16 cellular contexts compared by ENCODE assay signal in the genomic region with DNA sequence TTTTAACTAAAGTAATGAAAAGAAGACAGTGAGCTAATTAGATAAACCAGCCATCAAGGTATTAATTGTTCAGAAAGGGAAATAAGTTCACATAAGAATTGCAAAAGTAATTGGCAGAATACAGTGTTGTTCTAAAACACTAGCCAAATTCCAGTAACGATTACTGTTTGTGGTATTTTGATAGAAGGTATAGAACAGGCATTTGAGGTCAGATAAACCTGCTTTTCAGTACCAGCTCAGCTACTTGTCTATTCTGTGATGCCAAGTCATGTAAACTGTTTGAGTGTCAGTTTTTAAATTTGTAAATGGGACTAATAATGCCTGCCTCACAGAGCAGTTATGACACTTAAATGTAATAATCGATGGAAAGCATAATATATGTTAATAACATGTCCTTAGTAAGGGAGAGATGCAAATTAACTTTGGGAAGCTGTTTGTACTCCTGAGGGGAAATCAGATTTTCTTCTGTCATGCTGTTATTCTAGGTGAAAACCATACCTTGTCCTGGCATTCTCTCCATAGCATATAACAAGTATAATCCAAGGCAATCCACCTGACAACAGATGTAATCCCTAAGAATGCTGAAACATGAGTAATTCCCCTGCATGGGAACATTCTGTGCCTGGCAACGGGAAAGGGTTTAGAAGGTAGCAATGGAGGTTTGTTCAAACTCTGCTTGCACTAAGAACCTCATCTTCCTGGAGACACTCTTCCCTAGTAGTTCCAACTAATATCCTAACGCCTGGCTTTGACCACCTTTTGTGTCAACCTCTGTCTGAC.
"Had no signal": no experiment of that assay in that cellular context is flagged by ENCODE, and none has a peak within 500 bp of the region (broad histone marks: within the 10 kb centered on the region; RNA-seq: fewer than 3 reads in every experiment).

No MANE protein-coding gene starts in this region.

- H3K79me2 ChIP-seq: parathyroid adenoma had no signal

- H3K27me3 ChIP-seq: spleen, upper lobe of right lung had no signal

- H3K36me3 ChIP-seq: spleen, thoracic aorta, upper lobe of right lung had no signal

- H3K9ac ChIP-seq: parathyroid adenoma had no signal

- H3K4me3 ChIP-seq: dorsolateral prefrontal cortex, lung, spleen, thoracic aorta, upper lobe of right lung had no signal

- H3K27ac ChIP-seq: dorsolateral prefrontal cortex, parathyroid adenoma, spleen, thoracic aorta, upper lobe of right lung had no signal

- DNase-seq: activated CD4-positive, alpha-beta T cell treated with anti-CD3 and anti-CD28 coated beads, Interleukin-2, amount 10 ng/mL, durations not matched to agents 7 days and 5 days; activated effector memory CD4-positive, alpha-beta T cell treated with anti-CD3 and anti-CD28 coated beads, Interleukin-2, amount 50 U/mL, for 16 hours; activated naive CD4-positive, alpha-beta T cell treated with anti-CD3 and anti-CD28 coated beads, Interleukin-2, amount 50 U/mL, for 16 hours; activated T-cell treated with anti-CD3 and anti-CD28 coated beads, Interleukin-2, amount 50 U/mL, for 72 hours; caudate nucleus; dorsolateral prefrontal cortex; endodermal cell; hippocampal formation; islet precursor cell; spleen; stimulated activated naive B cell treated with anti-CD40 and anti-IgM and Interleukin-4, amounts not matched to agents 10 μg/mL and 1 μg/mL and 100 μg/mL, for 72 hours; upper lobe of right lung had no signal

- H2AFZ ChIP-seq: parathyroid adenoma had no signal

- H3K9me3 ChIP-seq: spleen, thoracic aorta, upper lobe of right lung had no signal

- ATAC-seq: activated T-cell treated with anti-CD3 and anti-CD28 coated beads, Interleukin-2, amount 50 U/mL, for 72 hours; sciatic nerve; stimulated activated naive B cell treated with anti-CD40 and anti-IgM and Interleukin-4, amounts not matched to agents 10 μg/mL and 1 μg/mL and 100 μg/mL, for 72 hours; upper lobe of right lung had no signal

- H3K4me1 ChIP-seq: parathyroid adenoma, spleen, upper lobe of right lung had no signal
